ENCODE assay signal across 24 cellular contexts in the genomic region with DNA sequence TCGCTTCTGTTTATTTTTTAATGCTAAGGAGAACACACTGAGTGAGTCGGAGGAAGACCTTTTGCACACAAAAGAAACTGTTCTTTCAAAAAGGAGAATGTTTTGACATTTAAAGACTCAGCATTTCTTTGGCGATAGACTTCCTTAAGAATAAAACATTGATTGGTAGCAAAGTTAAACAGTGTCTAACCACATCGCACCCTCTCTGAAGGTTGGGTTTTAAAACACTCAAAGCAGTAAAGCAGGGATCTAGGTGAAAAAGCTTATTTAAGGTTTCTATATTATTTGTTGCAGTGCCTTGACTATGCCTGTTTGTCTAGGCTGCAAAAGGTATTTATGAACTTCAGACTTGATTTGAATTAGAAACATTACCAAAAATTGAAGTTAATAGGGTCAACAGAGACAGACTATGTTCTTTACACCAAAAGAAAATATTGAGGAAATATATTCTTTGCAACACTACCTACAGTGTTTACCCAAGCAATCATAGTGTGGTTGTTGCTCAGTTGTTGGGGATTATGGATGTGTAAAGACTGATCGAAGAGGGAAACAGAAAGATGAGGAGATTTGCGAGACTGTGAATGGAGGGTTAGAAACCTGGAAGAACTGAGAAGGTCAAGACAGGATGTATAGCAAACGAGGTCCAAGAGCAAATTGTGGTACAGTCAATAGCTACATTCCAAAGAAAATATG.
"Had no signal": no experiment of that assay in that cellular context is flagged by ENCODE, and none has a peak within 500 bp of the region (broad histone marks: within the 10 kb centered on the region; RNA-seq: fewer than 3 reads in every experiment).

No MANE protein-coding gene starts in this region.

- ATAC-seq: activated CD8-positive, alpha-beta memory T cell treated with anti-CD3 and anti-CD28 coated beads, Interleukin-2, amount 10 ng/mL, durations not matched to agents 7 days and 5 days; gastroesophageal sphincter; left cardiac atrium had no signal

- H2AFZ ChIP-seq: neural progenitor cell had no signal

- H3K9me3 Mint-ChIP-seq: activated naive CD4-positive, alpha-beta T cell treated with anti-CD3 and anti-CD28 coated beads, Interleukin-2, amount 50 U/mL, for 24 hours; endodermal cell; neural progenitor cell; stimulated activated naive CD8-positive, alpha-beta T cell treated with anti-CD3 and anti-CD28 coated beads, Interleukin-15, Interleukin-2, amounts not matched to agents 100 ng/mL and 50 ng/mL, for 24 hours had no signal

- DNase-seq: activated CD4-positive, alpha-beta memory T cell treated with anti-CD3 and anti-CD28 coated beads for 36 hours; activated CD4-positive, alpha-beta T cell treated with anti-CD3 and anti-CD28 coated beads for 1 hour; activated CD8-positive, alpha-beta memory T cell treated with anti-CD3 and anti-CD28 coated beads, Interleukin-2, amount 10 ng/mL, durations not matched to agents 7 days and 5 days; activated gamma-delta T cell treated with Interleukin-2 at 50 U/mL for 16 hours; activated T-cell treated with anti-CD3 and anti-CD28 coated beads for 4 hours; cerebellar nuclear complex; endodermal cell; esophagus squamous epithelium; head of caudate nucleus; left cardiac atrium; naive B cell; stimulated activated CD4-positive, alpha-beta T cell treated with anti-CD3 and anti-CD28 coated beads, Interleukin-4, amount 100 ng/mL, for 4 hours; substantia nigra; T-helper 1 cell; T-helper 9 cell had no signal

- H3K27ac Mint-ChIP-seq: activated CD4-positive, alpha-beta memory T cell treated with anti-CD3 and anti-CD28 coated beads for 36 hours; activated CD8-positive, alpha-beta memory T cell treated with anti-CD3 and anti-CD28 coated beads, Interleukin-2, amount 10 ng/mL, durations not matched to agents 7 days and 5 days; activated naive CD4-positive, alpha-beta T cell treated with anti-CD3 and anti-CD28 coated beads, Interleukin-2, amount 50 U/mL, for 24 hours; endodermal cell; memory B cell; neural progenitor cell; stimulated activated naive CD8-positive, alpha-beta T cell treated with anti-CD3 and anti-CD28 coated beads, Interleukin-15, Interleukin-2, amounts not matched to agents 100 ng/mL and 50 ng/mL, for 24 hours had no signal

- H3K4me1 Mint-ChIP-seq: endodermal cell, memory B cell, naive B cell, neural progenitor cell had no signal

- H3K4me1 ChIP-seq: esophagus squamous epithelium, neural progenitor cell, prostate gland, right atrium auricular region, tibial nerve had no signal

- H3K4me3 Mint-ChIP-seq: activated CD8-positive, alpha-beta memory T cell treated with anti-CD3 and anti-CD28 coated beads, Interleukin-2, amount 10 ng/mL, durations not matched to agents 7 days and 5 days; activated naive CD4-positive, alpha-beta T cell treated with anti-CD3 and anti-CD28 coated beads, Interleukin-2, amount 50 U/mL, for 24 hours; endodermal cell; memory B cell; naive B cell; neural progenitor cell; stimulated activated naive CD8-positive, alpha-beta T cell treated with anti-CD3 and anti-CD28 coated beads, Interleukin-15, Interleukin-2, amounts not matched to agents 100 ng/mL and 50 ng/mL, for 24 hours had no signal

- H3K36me3 Mint-ChIP-seq: activated CD4-positive, alpha-beta memory T cell treated with anti-CD3 and anti-CD28 coated beads for 36 hours; activated naive CD4-positive, alpha-beta T cell treated with anti-CD3 and anti-CD28 coated beads, Interleukin-2, amount 50 U/mL, for 24 hours; memory B cell; naive B cell; neural progenitor cell had no signal

- H3K36me3 ChIP-seq: esophagus squamous epithelium, gastroesophageal sphincter, neural progenitor cell, prostate gland, right atrium auricular region, tibial nerve had no signal

- H3K4me2 ChIP-seq: neural progenitor cell had no signal

- H3K27me3 ChIP-seq: esophagus squamous epithelium, gastroesophageal sphincter, neural progenitor cell, right atrium auricular region, tibial nerve had no signal

- H3K4me3 ChIP-seq: coronary artery, esophagus squamous epithelium, gastroesophageal sphincter, neural progenitor cell, prostate gland, right atrium auricular region, tibial nerve had no signal

- H3K9ac ChIP-seq: neural progenitor cell had no signal

- H3K27me3 Mint-ChIP-seq: activated CD8-positive, alpha-beta memory T cell treated with anti-CD3 and anti-CD28 coated beads, Interleukin-2, amount 10 ng/mL, durations not matched to agents 7 days and 5 days; activated naive CD4-positive, alpha-beta T cell treated with anti-CD3 and anti-CD28 coated beads, Interleukin-2, amount 50 U/mL, for 24 hours; memory B cell; naive B cell; stimulated activated naive CD8-positive, alpha-beta T cell treated with anti-CD3 and anti-CD28 coated beads, Interleukin-15, Interleukin-2, amounts not matched to agents 100 ng/mL and 50 ng/mL, for 24 hours had no signal

- H3K9me3 ChIP-seq: esophagus squamous epithelium, prostate gland had no signal

- H3K27ac ChIP-seq: coronary artery, esophagus squamous epithelium, gastroesophageal sphincter, neural progenitor cell, prostate gland, right atrium auricular region, tibial nerve had no signal
